26 cellular contexts compared by ENCODE assay signal in the genomic region with DNA sequence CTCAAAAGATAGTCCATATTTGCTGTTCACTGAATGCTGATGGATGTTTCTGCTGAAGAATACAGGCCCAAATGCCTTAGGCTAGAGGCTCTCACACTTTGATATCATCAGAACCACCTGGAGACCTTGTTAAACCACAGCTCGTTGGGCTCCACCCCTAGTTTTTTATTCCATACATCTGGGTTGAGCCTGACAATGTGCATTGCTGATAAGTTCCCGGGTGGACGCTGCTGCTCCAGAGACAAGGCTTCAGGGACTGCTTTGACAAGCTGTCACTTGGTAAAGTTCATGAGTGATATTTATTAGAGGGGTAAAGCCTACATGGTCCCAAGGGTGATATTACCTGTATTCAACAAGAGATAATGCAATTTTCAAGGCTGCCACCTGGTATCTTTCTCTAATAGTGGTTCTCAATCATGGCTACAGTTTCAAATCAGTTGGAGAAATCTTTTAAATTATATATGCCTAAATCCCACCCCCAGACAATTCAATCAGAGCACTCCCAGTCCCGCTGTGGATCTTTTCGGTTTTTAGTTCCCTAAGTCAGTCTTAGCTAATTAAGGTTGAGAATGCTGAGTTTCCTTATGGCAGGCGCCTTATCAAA.
"Had no signal": no experiment of that assay in that cellular context is flagged by ENCODE, and none has a peak within 500 bp of the region (broad histone marks: within the 10 kb centered on the region; RNA-seq: fewer than 3 reads in every experiment).

No MANE protein-coding gene starts in this region.

- H3K4me3 Mint-ChIP-seq: activated CD4-positive, alpha-beta T cell treated with anti-CD3 and anti-CD28 coated beads for 36 hours; endodermal cell; mesothelial cell of epicardium; naive B cell; nephron progenitor cell; T-helper 1 cell treated with Interleukin-12 subunit alpha and Interleukin-12 subunit beta and Interleukin-4 antibody, amounts not matched to agents 30 μg/mL and 1 μg/mL, for 36 hours had no signal

- H3K4me1 Mint-ChIP-seq: endodermal cell, mesothelial cell of epicardium, nephron progenitor cell had no signal

- H3K9me3 Mint-ChIP-seq: endodermal cell; naive B cell; nephron progenitor cell; T-helper 1 cell treated with Interleukin-12 subunit alpha and Interleukin-12 subunit beta and Interleukin-4 antibody, amounts not matched to agents 30 μg/mL and 1 μg/mL, for 36 hours had no signal

- ATAC-seq: activated CD4-positive, alpha-beta T cell treated with anti-CD3 and anti-CD28 coated beads for 36 hours; foreskin keratinocyte; heart left ventricle; right lobe of liver had no signal

- DNase-seq: activated CD4-positive, alpha-beta T cell treated with anti-CD3 and anti-CD28 coated beads for 36 hours; activated CD4-positive, alpha-beta T cell treated with anti-CD3 and anti-CD28 coated beads, Interleukin-2, amount 50 U/mL, for 48 hours; activated CD4-positive, CD25-positive, alpha-beta regulatory T cell; activated CD8-positive, alpha-beta memory T cell treated with anti-CD3 and anti-CD28 coated beads, Interleukin-2, amount 50 U/mL, for 4 hours; activated naive CD4-positive, alpha-beta T cell treated with Interleukin-2 at 50 U/mL for 16 hours; activated T-cell treated with anti-CD3 and anti-CD28 coated beads, Interleukin-2, amount 50 U/mL, for 1 hour; amygdala; caudate nucleus; cortex of kidney; endodermal cell; foreskin keratinocyte; heart left ventricle; hypothalamus; naive B cell; nephron progenitor cell; ovary; right lobe of liver; stimulated activated CD4-positive, alpha-beta T cell treated with anti-CD3 and anti-CD28 coated beads, Interleukin-2, amount 100 ng/mL, for 48 hours; stimulated activated naive CD8-positive, alpha-beta T cell treated with anti-CD3 and anti-CD28 coated beads, Interleukin-15, Interleukin-2, amounts not matched to agents 100 U/mL and 50 U/mL, for 24 hours; SW 1271; T-helper 9 cell; testis; transverse colon had no signal

- H3K27me3 Mint-ChIP-seq: activated CD4-positive, alpha-beta T cell treated with anti-CD3 and anti-CD28 coated beads for 36 hours; naive B cell; progenitor cell of endocrine pancreas had no signal

- H3K27ac Mint-ChIP-seq: endodermal cell; mesothelial cell of epicardium; nephron progenitor cell; progenitor cell of endocrine pancreas; T-helper 1 cell treated with Interleukin-12 subunit alpha and Interleukin-12 subunit beta and Interleukin-4 antibody, amounts not matched to agents 30 μg/mL and 1 μg/mL, for 36 hours had no signal
